Comparison of ENCODE assay signal across 14 cellular contexts in the genomic region with DNA sequence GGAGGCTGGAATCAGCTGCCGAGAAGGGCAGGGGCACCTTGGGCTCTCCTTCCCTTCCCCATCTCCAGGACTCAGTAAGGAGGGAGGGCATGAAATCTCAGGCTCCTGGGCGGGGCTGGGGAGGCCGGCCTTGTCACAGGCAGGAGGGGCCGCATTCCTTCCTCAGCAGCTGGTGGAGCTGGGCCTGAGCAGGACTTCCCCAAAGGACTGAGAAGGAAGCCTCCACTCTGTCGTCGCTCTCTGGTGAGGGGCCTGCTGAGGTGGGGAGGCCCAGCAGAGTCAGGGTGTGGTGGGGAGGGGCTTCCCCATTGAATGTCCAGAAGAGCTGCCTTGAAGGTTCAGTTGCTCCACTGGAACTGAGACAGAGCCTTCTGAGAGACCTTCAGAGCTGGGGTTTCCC. TPM values are rescaled to one million over a fixed set of nuclear protein-coding genes. Genes with fewer than 3 reads are reported as not detected.
DNase-seq lines count a peak whose midpoint lies in the region; ATAC-seq, FAIRE-seq and TF ChIP-seq lines count a peak whose summit lies in the region.
"Had no signal": no experiment of that assay in that cellular context is flagged by ENCODE, and none has a peak within 500 bp of the region (broad histone marks: within the 10 kb centered on the region; RNA-seq: fewer than 3 reads in every experiment).

No MANE protein-coding gene starts in this region.

- H3K27ac ChIP-seq in GM12878 (ENCODE audit: control insufficient read depth, insufficient read depth) (no peak overlapping the region), tibial artery (no peak overlapping the region), dorsolateral prefrontal cortex (no peak overlapping the region)

- no peak overlapping the region for H3K9ac ChIP-seq in GM12878 (ENCODE audit: control insufficient read depth, insufficient read depth, low read length)

- H4K20me1 ChIP-seq in GM12878 (ENCODE audit: control insufficient read depth, insufficient read depth): no peaks in the 10 kb centered on the region

- CTCF ChIA-PET in GM12878 (lab: Yijun Ruan, JAX): interaction anchor here (0.6 to 2.4 kb wide), 2 partner anchors 12 to 257 kb away, joined by 3 to 7 read pairs; no protein-coding TSS in a partner anchor

- SMC1A ChIA-PET in GM12878 (lab: Charles Lee; ENCODE audit: uncharacterized antibody, unreplicated experiment): interaction anchor here (1.3 to 1.4 kb wide), 2 partner anchors 10 to 11 kb away, joined by 3 to 6 read pairs; no protein-coding TSS in a partner anchor

- intact Hi-C loops in GM12878 (cut with micrococcal nuclease; ENCODE audit: unreplicated experiment) (no loop called here), tibial artery (cut with DNase I; ENCODE audit: low total_unique reads) (no loop called here), dorsolateral prefrontal cortex (cut with DNase I) (no loop called here)

- H2AFZ ChIP-seq in GM12878 (ENCODE audit: control insufficient read depth, low read depth, low read length): peak overlapping the region; percentile 11

- BruUV-seq in GM12878 (replicated peaks; lab: Mats Ljungman, UMichigan): no TSS peak

- RAD21 ChIA-PET in GM12878 (lab: Charles Lee; ENCODE audit: unreplicated experiment): interaction anchor here (1.2 to 1.7 kb wide), 2 partner anchors 12 to 44 kb away, joined by 3 to 7 read pairs; no protein-coding TSS in a partner anchor

- H3K4me2 ChIP-seq in GM12878 (ENCODE audit: control insufficient read depth, insufficient read depth): peak overlapping the region; percentile 22; the same call in 1 of the 2 replicates

- H3K9me3 ChIP-seq in GM12878 (replicated peaks; ENCODE audit: control insufficient read depth, insufficient read depth, low read length) (no peaks in the 10 kb centered on the region), tibial artery (no peaks in the 10 kb centered on the region)

- POLR2A ChIA-PET in GM12878 (lab: Charles Lee): no interaction called here

- H3K36me3 ChIP-seq in GM12878 (ENCODE audit: control insufficient read depth in 2 of 2, insufficient read depth in 2 of 2, low read length in 1 of 2) (no peaks in the 10 kb centered on the region), tibial artery (no peaks in the 10 kb centered on the region)

- 0% methylated on average over 4 of the region's 6 CpGs for WGBS in GM12878 (ENCODE audit: insufficient coverage, insufficient replicate concordance, low lambda C conversion rate, missing lambda C conversion rate)

- no peak for TF ChIP-seq RAD21 in GM12878 (IDR thresholded peaks at IDR 0.05; ENCODE audit: insufficient read depth, low read depth, low read length)

- in situ Hi-C loops in GM12878 (cut with MboI): no loop called here

- H3K4me1 ChIP-seq in GM12878 (ENCODE audit: control insufficient read depth, insufficient read depth, low read length) (peaks cover 5% of the 10 kb centered on the region; the same call in 1 of the 2 replicates), tibial artery (no peaks in the 10 kb centered on the region)

- no peaks in the 10 kb centered on the region for H3K79me2 ChIP-seq in GM12878 (ENCODE audit: control insufficient read depth, insufficient read depth, low read length)

- TF ChIP-seq POLR2A in GM12878 (IDR thresholded peaks at IDR 0.05; ENCODE audit: low read depth, low read length): no peak

- DNase-seq in GM19238 (ENCODE audit: insufficient read length, low spot score): peak; percentile 11
- no peak for DNase-seq in GM12878 (ENCODE audit: low read depth, low spot score)
- DNase-seq in kidney tubule cell (ENCODE audit: low spot score): peak; percentile 21
- DNase-seq in tibial artery: peak; percentile 67 to 74
- DNase-seq in NCI-H345 (lab: John Stamatoyannopoulos, UW): no peak
- DNase-seq in NAMALWA (ENCODE audit: low spot score): no peak
- DNase-seq in dorsolateral prefrontal cortex: no peak
- DNase-seq in pons (ENCODE audit: low spot score): no peak
- DNase-seq: activated naive CD4-positive, alpha-beta T cell treated with anti-CD3 and anti-CD28 coated beads, Interleukin-2, amount 50 U/mL, for 16 hours; DMS79; MM.1S; stimulated activated naive CD4-positive, alpha-beta T cell treated with Interleukin-2 at 50 U/mL for 16 hours had no signal

- no peak for FAIRE-seq in GM12878 (lab: Jason Lieb, UNC)
- FAIRE-seq: endometrium had no signal

- no peak for TF ChIP-seq CTCF in GM12878 (IDR thresholded peaks at IDR 0.05 in 2 of 3, conservative IDR thresholded peaks at IDR 0.05 in 1 of 3; ENCODE audit: control insufficient read depth in 2 of 3, extremely low read depth in 1 of 3, insufficient read depth in 1 of 3, low read depth in 3 of 3, low read length in 3 of 3)
- no peak for TF ChIP-seq CTCF in tibial artery (IDR thresholded peaks at IDR 0.05)
- no peak for TF ChIP-seq CTCF in dorsolateral prefrontal cortex (IDR thresholded peaks at IDR 0.05 in 54 of 56, conservative IDR thresholded peaks at IDR 0.05 in 2 of 56; ENCODE audit: low read depth in 1 of 56, partially characterized antibody in 56 of 56)

- no peak overlapping the region for H3K4me3 ChIP-seq in GM12878
- H3K4me3 ChIP-seq in tibial artery: no peak overlapping the region
- no peak overlapping the region for H3K4me3 ChIP-seq in dorsolateral prefrontal cortex

- no peak for TF ChIP-seq EP300 in GM12878 (IDR thresholded peaks at IDR 0.05; ENCODE audit: borderline replicate concordance in 1 of 2, control insufficient read depth in 1 of 2, low read depth in 2 of 2, low read length in 2 of 2)

- H3K27me3 ChIP-seq in GM12878 (replicated peaks in 1 of 2; ENCODE audit: control insufficient read depth in 2 of 2, insufficient read depth in 2 of 2, low read length in 1 of 2) (0 out of 4 replicates have a peak, but pooled peaks cover 0 to 2% of the 10 kb centered on the region in 2 experiments), tibial artery (peaks cover 0 to 3% of the 10 kb centered on the region in 2 donors), dorsolateral prefrontal cortex (peaks cover 0 to 3% (median 0%) of the 10 kb centered on the region in 45 donors)

- peak; percentile 79 for ATAC-seq in GM12878

TF ChIP-seq in GM12878, 131 proteins besides CTCF, POLR2A, EP300 and RAD21:
- TF ChIP-seq EED (IDR thresholded peaks at IDR 0.05; ENCODE audit: low read depth) (peak; percentile 40; the same call in 1 of the 2 replicates), JUND (IDR thresholded peaks at IDR 0.05; ENCODE audit: low read depth, low read length) (no peak), FOXM1 (IDR thresholded peaks at IDR 0.05; ENCODE audit: low read depth, low read length) (no peak), RUNX3 (IDR thresholded peaks at IDR 0.05; ENCODE audit: low read length) (0 out of 2 replicates have a peak, but pooled peaks have one; percentile 29), ZZZ3 (IDR thresholded peaks at IDR 0.05; ENCODE audit: control insufficient read depth, insufficient read length, low read depth) (no peak)

RNA-seq across cellular contexts. Expression of a gene that starts 10.9 kb away (rescaled TPM):
- not detected in 2 replicates for total RNA-seq in GM12878 (2013; cell fraction: nucleolus; rRNA removed)
- total RNA-seq in GM12878 (2014; rRNA removed) (not detected in 2 replicates), GM12878 (2014; rRNA removed; fragmentation: Illumina TruSeq; extraction: Trizol) (not detected in 2 replicates), GM12878 (2021) (not detected in 2 replicates), dorsolateral prefrontal cortex (under 1 TPM in 2 of 120 experiments, not detected in 118; 0.26 TPM)
- polyA plus RNA-seq in GM12878 (2011; ENCODE audit: low read depth): not detected
- polyA plus RNA-seq in GM12878 (2011; rRNA removed) (not detected in 2 replicates), GM12878 (2014; fragmentation: Illumina TruSeq; extraction: Trizol) (not detected in 2 replicates), GM12878 (2014; fragmentation: Nextera tagmentation; extraction: Ambion mirVana) (not detected), GM12878 (2014; rRNA removed) (not detected in 2 replicates), GM12878 (2016; fragmentation: Nextera tagmentation; extraction: Ambion mirVana) (not detected)
- not detected in 2 replicates for polyA plus RNA-seq in GM12878 (2011; cell fraction: cytosol; rRNA removed)
- not detected in 2 replicates for polyA plus RNA-seq in GM12878 (2011; cell fraction: nucleus; rRNA removed)
- polyA plus RNA-seq in GM12878 (2012): not detected in 2 replicates
- polyA minus RNA-seq in GM12878 (2011; rRNA and poly(A)+ RNA removed): not detected in 2 replicates
- not detected in 2 replicates for polyA minus RNA-seq in GM12878 (2011; cell fraction: cytosol; rRNA and poly(A)+ RNA removed)
- polyA minus RNA-seq in GM12878 (2011; cell fraction: nucleus; rRNA and poly(A)+ RNA removed): not detected in 2 replicates
- total RNA-seq: liver had no signal
- polyA plus RNA-seq: liver had no signal

RNA-seq across cellular contexts. Expression of a gene that starts 57.1 kb away (rescaled TPM):
- total RNA-seq in GM12878 (2013; cell fraction: nucleolus; rRNA removed): not detected in 2 replicates
- total RNA-seq in GM12878 (2014; rRNA removed) (not detected in 2 replicates), GM12878 (2014; rRNA removed; fragmentation: Illumina TruSeq; extraction: Trizol) (not detected in 2 replicates), GM12878 (2021) (not detected in 2 replicates), dorsolateral prefrontal cortex (under 1 TPM in 37 of 120 experiments, not detected in 83; 0.29 to 0.89 (median 0.45) TPM)
- polyA plus RNA-seq in GM12878 (2011; ENCODE audit: low read depth): not detected
- polyA plus RNA-seq in GM12878 (2011; rRNA removed) (not detected in 2 replicates), GM12878 (2014; fragmentation: Illumina TruSeq; extraction: Trizol) (not detected in 2 replicates), GM12878 (2014; fragmentation: Nextera tagmentation; extraction: Ambion mirVana) (not detected), GM12878 (2014; rRNA removed) (not detected in 2 replicates), GM12878 (2016; fragmentation: Nextera tagmentation; extraction: Ambion mirVana) (not detected)
- polyA plus RNA-seq in GM12878 (2011; cell fraction: cytosol; rRNA removed): not detected in 2 replicates
- 0.10 and 0.13 TPM in 2 replicates for polyA plus RNA-seq in GM12878 (2011; cell fraction: nucleus; rRNA removed)
- not detected in 2 replicates for polyA plus RNA-seq in GM12878 (2012)
- not detected in 2 replicates for polyA minus RNA-seq in GM12878 (2011; rRNA and poly(A)+ RNA removed)
- polyA minus RNA-seq in GM12878 (2011; cell fraction: cytosol; rRNA and poly(A)+ RNA removed): not detected in 2 replicates
- not detected in 2 replicates for polyA minus RNA-seq in GM12878 (2011; cell fraction: nucleus; rRNA and poly(A)+ RNA removed)
- total RNA-seq: liver had no signal

Comparison
In these comparisons a context has a peak if more than half of its experiments do, and no peak if none do; other contexts are left out.
1. DNase-seq: peak in GM19238 (single experiment), kidney tubule cell (single experiment) and tibial artery (2 of 2); none in GM12878 (single experiment), NCI-H345 (single experiment), NAMALWA (single experiment), dorsolateral prefrontal cortex (0 of 10) and pons (single experiment).